8 cellular contexts compared by ENCODE assay signal in genomic region chr16:81006472-81007311, GRCh38. TPM values are rescaled to one million over a fixed set of nuclear protein-coding genes. Genes with fewer than 3 reads are reported as not detected.
DNase-seq lines count a peak whose midpoint lies in the region; ATAC-seq, FAIRE-seq and TF ChIP-seq lines count a peak whose summit lies in the region.

Gene CENPN, plus strand, starts transcription at chr16:81007214. Its CDS starts 4,726 bp downstream, at chr16:81011940.
Gene CMC2, minus strand, starts transcription at chr16:81006885. Its CDS starts 9,491 bp downstream, at chr16:80997394.

- H3K4me1 ChIP-seq in pancreas (peaks cover 13% of the 10 kb centered on the region in 3 donors), tibial artery (peaks cover 0 to 21% (median 17%) of the 10 kb centered on the region in 4 donors)

- TF ChIP-seq CTCF in pancreas (IDR thresholded peaks at IDR 0.05) (no peak), tibial artery (IDR thresholded peaks at IDR 0.05) (peak in 1 of 2 experiments; percentile 9)

- H3K9me3 ChIP-seq in pancreas: no peaks in the 10 kb centered on the region
- no peaks in the 10 kb centered on the region for H3K9me3 ChIP-seq in tibial artery

- H3K27me3 Mint-ChIP-seq in activated naive CD8-positive, alpha-beta T cell treated with anti-CD3 and anti-CD28 coated beads, Interleukin-2, amount 50 U/mL, for 24 hours: peaks cover 7% of the 10 kb centered on the region

- WGBS in pancreas, 2 donors: 0 to 1% methylated on average over 72 to 80 of the region's 80 CpGs

- ATAC-seq in HG02840 (IDR thresholded peaks at IDR 0.05; ENCODE audit: low FRiP score, unreplicated experiment) (peak; percentile 88), Right ventricle myocardium superior (ENCODE audit: poor library complexity) (peak; percentile 97), pancreas (peak; percentile 91 to 97 (median 93))
- peak; percentile 84 for ATAC-seq in activated naive CD8-positive, alpha-beta T cell treated with anti-CD3 and anti-CD28 coated beads, Interleukin-2, amount 50 U/mL, for 24 hours

- peaks cover 62% of the 10 kb centered on the region for H3K4me1 Mint-ChIP-seq in activated naive CD8-positive, alpha-beta T cell treated with anti-CD3 and anti-CD28 coated beads, Interleukin-2, amount 50 U/mL, for 24 hours

- intact Hi-C loops in Right ventricle myocardium superior (cut with DNase I): no loop called here
- intact Hi-C loops in pancreas (cut with DNase I): no loop called here
- intact Hi-C loops in tibial artery (cut with DNase I; ENCODE audit: low total_unique reads): loop anchor here (2.0 to 5.0 kb wide), 2 partner anchors 70 to 176 kb away; partner anchors contain the start of gene C16orf46

- H3K36me3 ChIP-seq in pancreas (no peaks in the 10 kb centered on the region), tibial artery (no peaks in the 10 kb centered on the region)

- DNase-seq in GM12892 (ENCODE audit: insufficient read length) (peak; percentile 76), NCI-H1436 (lab: John Stamatoyannopoulos, UW) (peak; percentile 94), SW480 (ENCODE audit: low spot score) (peak; percentile 96), Right ventricle myocardium superior (peak; percentile 100), pancreas (peak; percentile 97 to 100 (median 99)), tibial artery (peak; percentile 100)
- peak; percentile 94 for DNase-seq in activated naive CD8-positive, alpha-beta T cell treated with anti-CD3 and anti-CD28 coated beads, Interleukin-2, amount 50 U/mL, for 24 hours

- no peaks in the 10 kb centered on the region for H3K27me3 ChIP-seq in pancreas
- H3K27me3 ChIP-seq in tibial artery: no peaks in the 10 kb centered on the region

- peak within 1 kb of the TSS; percentile 69 to 98 (median 90) for H3K4me3 ChIP-seq in pancreas
- H3K4me3 ChIP-seq in tibial artery: peak within 1 kb of the TSS; percentile 67 to 95

- peak within 1 kb of the TSS; percentile 98 for H3K4me3 Mint-ChIP-seq in activated naive CD8-positive, alpha-beta T cell treated with anti-CD3 and anti-CD28 coated beads, Interleukin-2, amount 50 U/mL, for 24 hours

- H3K27ac ChIP-seq in pancreas (peak within 1 kb of the TSS; percentile 97 to 99 (median 98)), tibial artery (peak within 1 kb of the TSS; percentile 94 to 98)

- peaks cover 28% of the 10 kb centered on the region for H3K36me3 Mint-ChIP-seq in activated naive CD8-positive, alpha-beta T cell treated with anti-CD3 and anti-CD28 coated beads, Interleukin-2, amount 50 U/mL, for 24 hours (ENCODE audit: low read depth)

- FAIRE-seq in GM12892 (lab: Jason Lieb, UNC) (no peak), pancreas (lab: Jason Lieb, UNC) (no peak)

- peak; percentile 59; the same call in 1 of the 2 replicates for TF ChIP-seq POLR2A in GM12892 (IDR thresholded peaks at IDR 0.05; ENCODE audit: low read depth, low read length)

- peak within 1 kb of the TSS; percentile 100 for H3K27ac Mint-ChIP-seq in activated naive CD8-positive, alpha-beta T cell treated with anti-CD3 and anti-CD28 coated beads, Interleukin-2, amount 50 U/mL, for 24 hours

- no peaks in the 10 kb centered on the region for H3K9me3 Mint-ChIP-seq in activated naive CD8-positive, alpha-beta T cell treated with anti-CD3 and anti-CD28 coated beads, Interleukin-2, amount 50 U/mL, for 24 hours

RNA-seq across cellular contexts. Expression of gene CENPN, which starts in this region (rescaled TPM):
- polyA plus RNA-seq in GM12892 (2012; ENCODE audit: missing spikeins): 53.9 TPM
- 8.7 TPM for total RNA-seq in Right ventricle myocardium superior
- total RNA-seq in pancreas: 1 to 10 TPM; 2.0 to 4.1 (median 3.5) TPM
- 1 to 10 TPM; 1.4 to 1.5 TPM for polyA plus RNA-seq in pancreas

RNA-seq across cellular contexts. Expression of gene CMC2, which starts in this region (rescaled TPM):
- 93.2 TPM for polyA plus RNA-seq in GM12892 (2012; ENCODE audit: missing spikeins)
- total RNA-seq in Right ventricle myocardium superior (133 TPM), pancreas (10 to 100 TPM; 13.3 to 24.4 (median 21.7) TPM)
- 10 to 100 TPM; 32.2 to 58.1 TPM for polyA plus RNA-seq in pancreas

Comparison
In these comparisons a context has a peak if more than half of its experiments do, and no peak if none do; other contexts are left out.
1. Peak in every context shown above with its lines: DNase-seq, ATAC-seq, H3K4me3 ChIP-seq and H3K27ac ChIP-seq.